In the genomic region with DNA sequence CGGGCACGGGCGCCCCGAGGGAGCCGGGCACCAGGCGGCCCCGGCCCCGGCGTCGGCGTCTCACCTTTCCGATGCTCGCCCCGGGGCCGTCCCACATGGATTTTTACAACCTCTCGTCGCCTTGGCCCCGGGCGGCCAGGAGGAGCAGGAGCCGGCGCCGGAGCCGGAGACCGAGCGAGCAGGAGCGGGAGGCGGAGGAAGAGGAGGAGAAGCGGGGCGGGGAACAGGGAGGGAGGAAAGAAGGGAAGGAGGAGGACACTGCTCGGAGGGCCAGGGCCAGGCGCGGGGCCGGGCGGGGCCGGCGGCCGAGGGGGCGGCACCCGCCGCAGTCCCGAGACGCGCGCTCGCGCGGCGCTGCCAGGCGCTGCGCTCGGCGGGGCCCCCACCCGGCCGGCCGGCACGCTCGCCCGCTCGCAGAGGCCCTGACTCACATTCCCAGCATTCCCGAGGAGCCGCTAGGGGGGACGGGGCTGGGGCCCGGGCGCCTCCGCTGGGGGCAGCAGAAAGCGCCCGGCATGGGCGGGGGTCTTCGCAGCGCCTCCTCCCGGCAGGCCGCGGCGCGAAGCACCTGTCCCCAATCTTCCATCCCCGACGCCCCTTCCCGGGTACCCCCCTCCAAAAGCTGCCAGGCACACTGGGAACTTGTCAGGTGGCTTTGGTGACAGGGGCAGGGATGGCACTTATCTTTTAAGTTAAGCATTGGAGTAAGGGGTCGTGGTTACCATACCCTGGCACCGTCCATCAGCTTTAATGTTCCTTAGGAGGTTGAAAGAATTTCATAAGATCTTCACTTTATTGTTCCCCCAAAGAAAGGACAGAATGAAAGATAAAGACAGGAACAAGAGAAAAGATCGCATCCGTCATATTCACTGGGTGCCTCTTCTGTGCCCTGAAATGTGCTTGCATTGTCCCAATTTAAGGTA, we compare ENCODE assay signal across 9 cellular contexts. TPM values are rescaled to one million over a fixed set of nuclear protein-coding genes. Genes with fewer than 3 reads are reported as not detected.
DNase-seq lines count a peak whose midpoint lies in the region; ATAC-seq lines count a peak whose summit lies in the region.
"Had no signal": no experiment of that assay in that cellular context is flagged by ENCODE, and none has a peak within 500 bp of the region (broad histone marks: within the 10 kb centered on the region; RNA-seq: fewer than 3 reads in every experiment).

Gene ERC2, minus strand, starts transcription at position 284 of the 923 bp plus-strand sequence.

- no peak within 1 kb of the TSS for H3K27ac ChIP-seq in thymus (ENCODE audit: low read depth)

- peak within 1 kb of the TSS; percentile 91 for H3K4me3 ChIP-seq in endocrine pancreas (ENCODE audit: control insufficient read depth, insufficient read depth, low read length)
- H3K4me3 ChIP-seq in thymus (ENCODE audit: low read length) = peak within 1 kb of the TSS; percentile 23
- H3K4me3 ChIP-seq: GM12878 had no signal

- H3K9me3 ChIP-seq in endocrine pancreas (ENCODE audit: control insufficient read depth, low read length) (no peaks in the 10 kb centered on the region), thymus (ENCODE audit: control insufficient read depth) (no peaks in the 10 kb centered on the region)

- no peaks in the 10 kb centered on the region for H3K9me3 Mint-ChIP-seq in activated T-cell treated with anti-CD3 and anti-CD28 coated beads, Interleukin-2, amount 50 U/mL, for 4 hours
- H3K9me3 Mint-ChIP-seq in memory B cell = no peaks in the 10 kb centered on the region

- H3K4me1 Mint-ChIP-seq in activated T-cell treated with anti-CD3 and anti-CD28 coated beads, Interleukin-2, amount 50 U/mL, for 4 hours (ENCODE audit: low read depth) = peaks cover 3% of the 10 kb centered on the region
- no peaks in the 10 kb centered on the region for H3K4me1 Mint-ChIP-seq in memory B cell

- H3K27ac Mint-ChIP-seq in memory B cell = no peak within 1 kb of the TSS

- peak within 1 kb of the TSS; percentile 74 for H3K9ac ChIP-seq in endocrine pancreas (ENCODE audit: control insufficient read depth, insufficient read depth, low read length)

- H3K27me3 ChIP-seq in endocrine pancreas (ENCODE audit: control insufficient read depth, insufficient read depth, low read length) (no peaks in the 10 kb centered on the region), thymus (ENCODE audit: control insufficient read depth, insufficient read depth) (peaks cover 30% of the 10 kb centered on the region)

- no peak for DNase-seq in activated T-cell treated with anti-CD3 and anti-CD28 coated beads, Interleukin-2, amount 50 U/mL, for 4 hours
- no peak for DNase-seq in activated T-cell treated with anti-CD3 and anti-CD28 coated beads, Interleukin-2, amount 50 U/mL, for 1 hour
- DNase-seq in RPMI7951 (ENCODE audit: low read depth) (peak; percentile 17), memory B cell (ENCODE audit: low spot score in 2 of 2) (no peak), HPDE6-E6E7 (ENCODE audit: extremely low spot score) (no peak)

- no peaks in the 10 kb centered on the region for H3K36me3 Mint-ChIP-seq in activated T-cell treated with anti-CD3 and anti-CD28 coated beads, Interleukin-2, amount 50 U/mL, for 4 hours (ENCODE audit: insufficient read depth)
- H3K36me3 Mint-ChIP-seq in memory B cell = no peaks in the 10 kb centered on the region

- 5% methylated on average over 82 of the region's 82 CpGs for WGBS in thymus

- peak; percentile 44 to 58 for ATAC-seq in activated T-cell treated with anti-CD3 and anti-CD28 coated beads, Interleukin-2, amount 50 U/mL, for 4 hours
- ATAC-seq in memory B cell (ENCODE audit: low read depth) (no peak), HG03280 (IDR thresholded peaks at IDR 0.05; ENCODE audit: unreplicated experiment) (no peak)
- ATAC-seq: GM12878 had no signal

- peak within 1 kb of the TSS; percentile 42 for H3K4me3 Mint-ChIP-seq in activated T-cell treated with anti-CD3 and anti-CD28 coated beads, Interleukin-2, amount 50 U/mL, for 4 hours
- peak within 1 kb of the TSS; percentile 56 for H3K4me3 Mint-ChIP-seq in memory B cell

- no peaks in the 10 kb centered on the region for H3K4me1 ChIP-seq in endocrine pancreas (ENCODE audit: control insufficient read depth, insufficient read depth, low read length)
- no peaks in the 10 kb centered on the region for H3K4me1 ChIP-seq in thymus (ENCODE audit: control insufficient read depth, insufficient read depth, low read length)

- peaks cover 53% of the 10 kb centered on the region for H3K27me3 Mint-ChIP-seq in activated T-cell treated with anti-CD3 and anti-CD28 coated beads, Interleukin-2, amount 50 U/mL, for 4 hours (ENCODE audit: low read depth)
- peaks cover 15% of the 10 kb centered on the region for H3K27me3 Mint-ChIP-seq in memory B cell

- no peaks in the 10 kb centered on the region for H3K36me3 ChIP-seq in endocrine pancreas (ENCODE audit: control insufficient read depth, insufficient read depth, low read length)
- H3K36me3 ChIP-seq in thymus (ENCODE audit: control insufficient read depth, insufficient read depth) = no peaks in the 10 kb centered on the region

RNA-seq across cellular contexts. Expression of gene ERC2, which starts in this region (rescaled TPM):
- under 1 TPM in 1 of 3 donors, not detected in 2; 0.16 TPM for total RNA-seq in activated T-cell treated with anti-CD3 and anti-CD28 coated beads, Interleukin-2, amount 50 U/mL, for 4 hours
- 0.10 and 0.24 TPM in 2 replicates for total RNA-seq in RPMI7951 (2014; rRNA removed; shearing (Covaris generic))
- 0.50 TPM for polyA plus RNA-seq in thymus

Comparison
In these comparisons a context has a peak if more than half of its experiments do, and no peak if none do; other contexts are left out.
1. Peak in ATAC-seq in activated T-cell treated with anti-CD3 and anti-CD28 coated beads, Interleukin-2, amount 50 U/mL, for 4 hours; RNA of the gene not detected or under 1 TPM.
2. Peak in DNase-seq in RPMI7951; RNA of the gene not detected or under 1 TPM.